18 cellular contexts compared by ENCODE assay signal in the genomic region with DNA sequence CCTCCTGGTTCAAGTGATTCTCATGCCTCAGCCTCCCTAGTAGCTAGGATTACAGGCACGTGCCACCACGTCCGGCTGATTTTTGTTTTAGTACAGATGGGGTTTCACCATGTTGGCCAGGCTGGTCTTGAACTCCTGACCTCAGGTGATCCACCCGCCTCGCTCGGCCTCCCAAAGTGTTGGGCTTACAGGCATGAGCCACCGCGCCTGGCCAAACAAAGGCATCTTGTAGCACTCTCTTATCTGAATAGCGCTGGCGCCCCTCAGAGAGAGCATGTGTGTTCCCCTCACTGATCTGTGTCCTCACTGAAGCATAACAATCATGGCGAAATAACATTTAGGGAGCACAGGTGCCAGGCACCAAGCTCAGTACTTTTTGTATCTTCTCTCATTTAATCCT.
"Had no signal": no experiment of that assay in that cellular context is flagged by ENCODE, and none has a peak within 500 bp of the region (broad histone marks: within the 10 kb centered on the region; RNA-seq: fewer than 3 reads in every experiment).

No MANE protein-coding gene starts in this region.

- H3K27ac ChIP-seq: epithelial cell of prostate, ovary, thoracic aorta had no signal

- H3K9me3 ChIP-seq: heart left ventricle, ovary, thoracic aorta had no signal

- H3K4me3 Mint-ChIP-seq: activated CD4-positive, alpha-beta T cell treated with anti-CD3 and anti-CD28 coated beads for 36 hours; activated naive CD8-positive, alpha-beta T cell; endodermal cell; memory B cell; stimulated activated memory B cell treated with anti-CD40 and anti-IgM and Interleukin-4, amounts not matched to agents 10 μg/mL and 1 μg/mL and 100 μg/mL, for 72 hours; T-helper 1 cell treated with Interleukin-12 subunit alpha and Interleukin-12 subunit beta and Interleukin-4 antibody, amounts not matched to agents 30 μg/mL and 1 μg/mL, for 36 hours; WTC11 had no signal

- H3K36me3 ChIP-seq: heart left ventricle, ovary, thoracic aorta had no signal

- H3K4me3 ChIP-seq: heart left ventricle, ovary, thoracic aorta had no signal

- H3K27me3 ChIP-seq: heart left ventricle, ovary had no signal

- H3K36me3 Mint-ChIP-seq: activated naive CD8-positive, alpha-beta T cell; memory B cell; naive B cell; stimulated activated memory B cell treated with anti-CD40 and anti-IgM and Interleukin-4, amounts not matched to agents 10 μg/mL and 1 μg/mL and 100 μg/mL, for 72 hours; WTC11 had no signal

- H3K9me3 Mint-ChIP-seq: endodermal cell; memory B cell; naive B cell; stimulated activated memory B cell treated with anti-CD40 and anti-IgM and Interleukin-4, amounts not matched to agents 10 μg/mL and 1 μg/mL and 100 μg/mL, for 72 hours; T-helper 1 cell treated with Interleukin-12 subunit alpha and Interleukin-12 subunit beta and Interleukin-4 antibody, amounts not matched to agents 30 μg/mL and 1 μg/mL, for 36 hours; WTC11 had no signal

- DNase-seq: activated CD4-positive, alpha-beta T cell treated with anti-CD3 and anti-CD28 coated beads for 36 hours; activated CD4-positive, alpha-beta T cell treated with anti-CD3 and anti-CD28 coated beads, Interleukin-2, amount 50 U/mL, for 48 hours; amniotic stem cell; caudate nucleus; endodermal cell; heart left ventricle; left ventricle myocardium superior; naive B cell; ovary; stimulated activated CD4-positive, alpha-beta T cell treated with anti-CD3 and anti-CD28 coated beads, Interleukin-4, amount 100 ng/mL, for 24 hours had no signal

- H3K4me1 Mint-ChIP-seq: activated CD4-positive, alpha-beta T cell treated with anti-CD3 and anti-CD28 coated beads for 36 hours; memory B cell had no signal

- FAIRE-seq: frontal cortex had no signal

- H3K27ac Mint-ChIP-seq: activated CD4-positive, alpha-beta T cell treated with anti-CD3 and anti-CD28 coated beads for 36 hours; activated naive CD8-positive, alpha-beta T cell; endodermal cell; memory B cell; stimulated activated memory B cell treated with anti-CD40 and anti-IgM and Interleukin-4, amounts not matched to agents 10 μg/mL and 1 μg/mL and 100 μg/mL, for 72 hours; T-helper 1 cell treated with Interleukin-12 subunit alpha and Interleukin-12 subunit beta and Interleukin-4 antibody, amounts not matched to agents 30 μg/mL and 1 μg/mL, for 36 hours; WTC11 had no signal
